Comparison of ENCODE assay signal across 8 cellular contexts in the genomic region with DNA sequence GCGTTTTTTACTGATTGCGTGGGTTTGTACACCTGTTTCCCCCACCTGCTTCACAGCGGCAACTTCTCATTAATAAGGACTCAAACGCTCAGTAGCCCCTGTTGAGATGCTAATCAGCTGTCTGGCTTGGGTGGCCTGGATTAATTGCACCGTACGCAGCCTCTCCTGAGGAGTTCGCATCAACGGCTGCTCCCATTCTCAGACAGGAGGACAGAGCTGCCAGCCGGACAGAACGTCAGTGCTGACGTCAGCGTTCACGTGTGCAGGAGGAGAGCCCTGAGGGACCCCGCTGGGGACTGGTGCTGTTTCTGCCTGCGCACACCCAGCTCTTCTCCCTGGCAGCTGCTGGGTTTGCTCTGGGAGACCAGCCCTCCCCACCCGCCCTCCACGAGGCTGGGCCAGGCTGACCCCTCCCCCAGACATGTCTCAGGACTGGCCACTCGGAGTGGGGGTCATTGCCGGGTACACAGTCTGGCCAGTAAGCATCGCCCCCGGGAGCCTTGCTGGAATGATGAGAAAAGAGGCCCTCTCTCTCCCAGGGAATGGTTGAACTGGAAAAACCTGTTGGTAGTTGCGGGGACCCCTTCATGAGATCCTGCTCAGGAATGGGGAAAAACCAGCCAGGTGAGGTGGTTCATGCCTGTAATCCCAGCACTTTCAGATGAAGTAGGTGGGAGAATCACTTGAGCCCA. TPM values are rescaled to one million over a fixed set of nuclear protein-coding genes. Genes with fewer than 3 reads are reported as not detected.
DNase-seq lines count a peak whose midpoint lies in the region; ATAC-seq and TF ChIP-seq lines count a peak whose summit lies in the region.

No MANE protein-coding gene starts in this region.

- H3K4me1 ChIP-seq in BE2C = peaks cover 7% of the 10 kb centered on the region
- peaks cover 0 to 8% of the 10 kb centered on the region in 2 donors for H3K4me1 ChIP-seq in adrenal gland (replicated peaks in 1 of 2)
- H3K4me1 ChIP-seq in heart right ventricle = peaks cover 0 to 34% (median 3%) of the 10 kb centered on the region in 9 donors
- no peaks in the 10 kb centered on the region for H3K4me1 ChIP-seq in prostate gland (replicated peaks)

- intact Hi-C loops in adrenal gland (cut with DNase I) = no loop called here
- intact Hi-C loops in heart right ventricle (cut with DNase I) = no loop called here
- intact Hi-C loops in prostate gland (cut with DNase I) = no loop called here

- H3K36me3 ChIP-seq in BE2C (no peaks in the 10 kb centered on the region), adrenal gland (replicated peaks in 1 of 2) (no peaks in the 10 kb centered on the region), heart right ventricle (no peaks in the 10 kb centered on the region), prostate gland (no peaks in the 10 kb centered on the region)

- ATAC-seq in heart right ventricle = peak; percentile 69 to 94 (median 86)
- ATAC-seq in GM18858 (IDR thresholded peaks at IDR 0.05; ENCODE audit: unreplicated experiment) = no peak
- no peak for ATAC-seq in HG03095 (IDR thresholded peaks at IDR 0.05; ENCODE audit: unreplicated experiment)

- TF ChIP-seq POLR2A in adrenal gland (IDR thresholded peaks at IDR 0.05) (peak in 1 of 2 donors; percentile 58), prostate gland (IDR thresholded peaks at IDR 0.05) (no peak)

- H3K9me3 ChIP-seq in BE2C (no peaks in the 10 kb centered on the region), adrenal gland (replicated peaks in 1 of 3) (no peaks in the 10 kb centered on the region), heart right ventricle (no peaks in the 10 kb centered on the region), prostate gland (no peaks in the 10 kb centered on the region)

- peak overlapping the region in 3 of 5 donors; percentile 15 to 81 (median 75) for H3K27ac ChIP-seq in adrenal gland
- peak overlapping the region in 9 of 10 donors; percentile 18 to 70 (median 47) for H3K27ac ChIP-seq in heart right ventricle
- H3K27ac ChIP-seq in prostate gland = peak overlapping the region; percentile 75 to 79

- H3K27me3 ChIP-seq in BE2C (no peaks in the 10 kb centered on the region), adrenal gland (no peaks in the 10 kb centered on the region), heart right ventricle (no peaks in the 10 kb centered on the region), prostate gland (replicated peaks; ENCODE audit: insufficient read depth) (no peaks in the 10 kb centered on the region)

- TF ChIP-seq CTCF in BE2C (IDR thresholded peaks at IDR 0.05; ENCODE audit: low read depth, low read length) = no peak
- no peak for TF ChIP-seq CTCF in adrenal gland (IDR thresholded peaks at IDR 0.05)
- no peak for TF ChIP-seq CTCF in heart right ventricle (IDR thresholded peaks at IDR 0.05)
- TF ChIP-seq CTCF in prostate gland (IDR thresholded peaks at IDR 0.05) = no peak

- DNase-seq in BE2C (peak; percentile 90), NCI-H128 (lab: John Stamatoyannopoulos, UW; ENCODE audit: unreplicated experiment) (peak; percentile 65), adrenal gland (peak; percentile 80 to 95 (median 84)), heart right ventricle (peak; percentile 78 to 80), prostate gland (ENCODE audit: low spot score) (peak; percentile 83), kidney glomerular epithelial cell (lab: John Stamatoyannopoulos, UW) (no peak)

- 13 to 21% (median 16%) methylated on average over 12 to 22 of the region's 22 CpGs for WGBS in adrenal gland, 4 donors
- WGBS in heart right ventricle, 2 donors = 13 to 31% methylated on average over 22 of the region's 22 CpGs
- 10% methylated on average over 22 of the region's 22 CpGs for WGBS in prostate gland

- H3K4me3 ChIP-seq in BE2C (ENCODE audit: low read depth, low read length) (peak overlapping the region; percentile 65), adrenal gland (peak overlapping the region in 2 of 4 donors; percentile 8 to 37), heart right ventricle (peak overlapping the region in 9 of 10 donors; percentile 22 to 53 (median 38)), prostate gland (peak overlapping the region; percentile 13 to 28)

RNA-seq across cellular contexts. Expression of a gene that starts 5.7 kb away (rescaled TPM):
- 69.2 TPM for polyA plus RNA-seq in BE2C (2012; ENCODE audit: insufficient read depth, insufficient read length, low read depth)
- total RNA-seq in adrenal gland = 10 to 100 TPM; 16.8 to 29.8 (median 22.2) TPM
- polyA plus RNA-seq in adrenal gland = 10 to 100 TPM; 10.4 to 23.6 (median 19.2) TPM
- total RNA-seq in heart right ventricle = 10 to 100 TPM in 9 of 10 donors, 1 to 10 TPM in 1; 9.3 to 20.4 (median 14.3) TPM
- polyA plus RNA-seq in heart right ventricle = 10 to 100 TPM in 1 of 2 donors, 1 to 10 TPM in 1; 6.1 to 11.3 TPM
- 10 to 100 TPM; 32.2 to 47.3 TPM for total RNA-seq in prostate gland

RNA-seq across cellular contexts. Expression of a gene that starts 9.2 kb away (rescaled TPM):
- polyA plus RNA-seq in BE2C (2012; ENCODE audit: insufficient read depth, insufficient read length, low read depth) = 0.23 TPM
- under 1 TPM in 1 of 8 donors, not detected in 7; 0.56 TPM for total RNA-seq in adrenal gland
- not detected for polyA plus RNA-seq in adrenal gland
- total RNA-seq in heart right ventricle = under 1 TPM in 4 of 10 donors, not detected in 6; 0.15 to 0.65 (median 0.27) TPM
- polyA plus RNA-seq in heart right ventricle = under 1 TPM in 1 of 2 donors, not detected in 1; 0.29 TPM
- not detected for total RNA-seq in prostate gland

Comparison
In these comparisons a context has a peak if more than half of its experiments do, and no peak if none do; other contexts are left out.
1. ATAC-seq: peak in heart right ventricle (8 of 8); none in GM18858 (single experiment) and HG03095 (single experiment).
2. Peak in every context shown above with its lines, with median percentiles within 50 percentile points of each other: H3K27ac ChIP-seq.